Comparison of ENCODE assay signal across 20 cellular contexts in the genomic region with DNA sequence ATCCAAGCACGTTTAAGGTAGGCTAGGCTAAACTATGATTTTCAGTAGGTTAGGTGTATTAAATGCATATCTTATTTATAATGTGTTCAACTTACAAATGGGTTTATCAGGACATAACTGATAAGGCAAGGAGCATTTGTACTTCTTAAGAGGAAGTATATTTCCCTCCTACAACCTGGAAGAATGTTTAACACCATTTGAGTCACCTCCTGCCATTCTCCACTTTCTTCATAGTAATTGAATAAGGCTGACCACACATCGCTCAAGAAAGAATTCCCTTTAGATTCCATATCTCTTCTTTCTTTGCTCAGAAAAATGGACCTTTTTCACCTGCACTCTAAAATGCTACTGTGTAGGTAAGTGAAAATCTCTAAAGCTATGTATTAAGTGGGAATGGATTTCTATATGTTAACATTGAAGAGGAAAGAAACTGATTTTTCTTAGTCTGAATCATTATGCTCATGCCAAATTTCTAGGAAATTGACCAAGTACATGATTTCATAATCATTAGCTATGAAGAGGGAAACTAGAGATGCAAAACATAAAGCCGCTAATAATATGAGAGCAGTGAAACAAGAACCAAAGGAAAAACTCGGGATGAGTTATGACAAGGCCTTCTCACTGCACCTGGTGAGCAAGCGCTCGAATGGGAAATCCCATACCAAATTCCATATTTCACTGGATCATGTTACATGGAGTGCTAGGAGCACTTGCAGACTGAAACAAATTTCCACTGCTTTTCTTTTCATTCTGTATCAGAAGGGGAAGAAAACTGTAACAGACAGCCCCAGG.
DNase-seq lines count a peak whose midpoint lies in the region; ATAC-seq and TF ChIP-seq lines count a peak whose summit lies in the region.
"Had no signal": no experiment of that assay in that cellular context is flagged by ENCODE, and none has a peak within 500 bp of the region (broad histone marks: within the 10 kb centered on the region; RNA-seq: fewer than 3 reads in every experiment).

No MANE protein-coding gene starts in this region.

- no peaks in the 10 kb centered on the region for H3K27me3 Mint-ChIP-seq in type B pancreatic cell
- H3K27me3 Mint-ChIP-seq in natural killer cell treated with Interleukin-12 subunit alpha and Interleukin-12 subunit beta and Interleukin-15 and Interleukin-18, amount 100 ng/mL, for 72 hours, result peaks cover 10 to 14% of the 10 kb centered on the region in 2 donors

- ATAC-seq in natural killer cell treated with Interleukin-12 subunit alpha and Interleukin-12 subunit beta and Interleukin-15 and Interleukin-18, amount 100 ng/mL, for 72 hours, result no peak
- ATAC-seq: left colon, T-helper 17 cell had no signal

- TF ChIP-seq CTCF in fibroblast of mammary gland (conservative IDR thresholded peaks at IDR 0.05; ENCODE audit: control insufficient read depth, insufficient read depth, low read depth, low read length) (no peak), type B pancreatic cell (conservative IDR thresholded peaks at IDR 0.05) (no peak)

- no peak overlapping the region for H3K27ac Mint-ChIP-seq in type B pancreatic cell
- no peak overlapping the region for H3K27ac Mint-ChIP-seq in natural killer cell treated with Interleukin-12 subunit alpha and Interleukin-12 subunit beta and Interleukin-15 and Interleukin-18, amount 100 ng/mL, for 72 hours
- H3K27ac Mint-ChIP-seq: activated naive CD4-positive, alpha-beta T cell treated with anti-CD3 and anti-CD28 coated beads, Interleukin-2, amount 10 ng/mL, durations not matched to agents 7 days and 5 days; CD4-positive, alpha-beta memory T cell; T-helper 17 cell had no signal

- DNase-seq in NCI-H146 (lab: John Stamatoyannopoulos, UW) (peak; percentile 69), NCI-H146 treated with DMSO at 0.1 percent for 48 hours (lab: John Stamatoyannopoulos, UW; ENCODE audit: unreplicated experiment) (no peak), SHP77 treated with DMSO at 0.1 percent for 48 hours (lab: John Stamatoyannopoulos, UW) (peak; percentile 90), fibroblast of mammary gland (ENCODE audit: low read depth) (peak; percentile 54), renal cortical epithelial cell (ENCODE audit: low read depth) (peak; percentile 65), type B pancreatic cell (ENCODE audit: extremely low spot score, unreplicated experiment) (no peak), putamen (ENCODE audit: low spot score) (no peak)
- no peak for DNase-seq in natural killer cell treated with Interleukin-12 subunit alpha and Interleukin-12 subunit beta and Interleukin-15 and Interleukin-18, amount 100 ng/mL, for 72 hours (ENCODE audit: low spot score)
- DNase-seq: 8988T; activated CD4-positive, CD25-positive, alpha-beta regulatory T cell; activated CD8-positive, alpha-beta memory T cell treated with anti-CD3 and anti-CD28 coated beads, Interleukin-2, amount 50 U/mL, for 4 hours; activated naive CD4-positive, alpha-beta T cell treated with anti-CD3 and anti-CD28 coated beads, Interleukin-2, amount 10 ng/mL, durations not matched to agents 7 days and 5 days; CD4-positive, alpha-beta memory T cell; H7; left colon; MV-4-11; RPMI8226; substantia nigra; T-helper 17 cell had no signal

- H3K4me3 Mint-ChIP-seq in type B pancreatic cell, result no peak overlapping the region
- H3K4me3 Mint-ChIP-seq in natural killer cell treated with Interleukin-12 subunit alpha and Interleukin-12 subunit beta and Interleukin-15 and Interleukin-18, amount 100 ng/mL, for 72 hours, result no peak overlapping the region
- H3K4me3 Mint-ChIP-seq: activated naive CD4-positive, alpha-beta T cell treated with anti-CD3 and anti-CD28 coated beads, Interleukin-2, amount 10 ng/mL, durations not matched to agents 7 days and 5 days; CD4-positive, alpha-beta memory T cell; T-helper 17 cell had no signal

- H3K9me3 Mint-ChIP-seq in type B pancreatic cell, result no peaks in the 10 kb centered on the region
- H3K9me3 Mint-ChIP-seq in natural killer cell treated with Interleukin-12 subunit alpha and Interleukin-12 subunit beta and Interleukin-15 and Interleukin-18, amount 100 ng/mL, for 72 hours, result no peaks in the 10 kb centered on the region
- H3K9me3 Mint-ChIP-seq: activated naive CD4-positive, alpha-beta T cell treated with anti-CD3 and anti-CD28 coated beads, Interleukin-2, amount 10 ng/mL, durations not matched to agents 7 days and 5 days; CD4-positive, alpha-beta memory T cell had no signal

- H3K36me3 Mint-ChIP-seq in type B pancreatic cell, result no peaks in the 10 kb centered on the region
- H3K36me3 Mint-ChIP-seq in natural killer cell treated with Interleukin-12 subunit alpha and Interleukin-12 subunit beta and Interleukin-15 and Interleukin-18, amount 100 ng/mL, for 72 hours, result no peaks in the 10 kb centered on the region
- H3K36me3 Mint-ChIP-seq: activated naive CD4-positive, alpha-beta T cell treated with anti-CD3 and anti-CD28 coated beads, Interleukin-2, amount 10 ng/mL, durations not matched to agents 7 days and 5 days; CD4-positive, alpha-beta memory T cell had no signal

- H3K4me1 Mint-ChIP-seq in type B pancreatic cell (ENCODE audit: unreplicated experiment), result peaks cover 26% of the 10 kb centered on the region
- no peaks in the 10 kb centered on the region for H3K4me1 Mint-ChIP-seq in natural killer cell treated with Interleukin-12 subunit alpha and Interleukin-12 subunit beta and Interleukin-15 and Interleukin-18, amount 100 ng/mL, for 72 hours (ENCODE audit: low read depth in 2 of 2)
- H3K4me1 Mint-ChIP-seq: activated naive CD4-positive, alpha-beta T cell treated with anti-CD3 and anti-CD28 coated beads, Interleukin-2, amount 10 ng/mL, durations not matched to agents 7 days and 5 days; CD4-positive, alpha-beta memory T cell had no signal

- no peak overlapping the region for H3K4me3 ChIP-seq in fibroblast of mammary gland (ENCODE audit: control insufficient read depth, low read depth, low read length)
- H3K4me3 ChIP-seq: prostate gland had no signal

Comparison
In these comparisons a context has a peak if more than half of its experiments do, and no peak if none do; other contexts are left out.
1. DNase-seq: peak in NCI-H146 (single experiment), SHP77 treated with DMSO at 0.1 percent for 48 hours (single experiment), fibroblast of mammary gland (single experiment) and renal cortical epithelial cell (single experiment); none in NCI-H146 treated with DMSO at 0.1 percent for 48 hours (single experiment), type B pancreatic cell (single experiment), putamen (single experiment) and natural killer cell treated with Interleukin-12 subunit alpha and Interleukin-12 subunit beta and Interleukin-15 and Interleukin-18, amount 100 ng/mL, for 72 hours (single experiment).